11 cellular contexts compared by ENCODE assay signal in the genomic region with DNA sequence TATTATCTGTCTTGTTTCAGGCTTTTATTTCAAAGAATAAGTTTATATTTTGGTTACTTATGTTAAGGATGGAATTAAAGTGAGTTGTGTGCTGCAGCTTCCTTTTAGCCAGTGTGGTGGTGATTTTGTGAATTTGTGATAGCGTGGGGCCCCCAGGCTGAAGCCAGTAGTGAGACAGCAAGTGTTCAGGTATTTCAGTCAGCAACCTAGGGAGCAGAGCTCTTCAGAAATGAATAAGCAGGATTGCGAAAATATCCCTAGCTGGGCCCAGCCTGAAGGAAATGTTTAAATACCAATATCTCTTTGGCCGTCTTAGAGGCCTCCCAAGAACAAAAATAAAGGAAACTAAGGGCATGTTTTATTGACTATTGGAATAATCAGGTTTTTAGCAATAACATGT.
DNase-seq lines count a peak whose midpoint lies in the region; ATAC-seq and TF ChIP-seq lines count a peak whose summit lies in the region.
"Had no signal": no experiment of that assay in that cellular context is flagged by ENCODE, and none has a peak within 500 bp of the region (broad histone marks: within the 10 kb centered on the region; RNA-seq: fewer than 3 reads in every experiment).

No MANE protein-coding gene starts in this region.

- peak overlapping the region; percentile 77 for H3K27ac Mint-ChIP-seq in HFFc6

- no peaks in the 10 kb centered on the region for H3K9me3 Mint-ChIP-seq in HFFc6

- peak overlapping the region; percentile 74 for H3K4me3 Mint-ChIP-seq in HFFc6

- no peak overlapping the region for H3K27ac ChIP-seq in lung (ENCODE audit: low read depth in 1 of 2, low read length in 1 of 2)

- H3K27me3 Mint-ChIP-seq in HFFc6 (ENCODE audit: insufficient read depth) = no peaks in the 10 kb centered on the region; the same call in 1 of the 2 replicates

- peaks cover 57% of the 10 kb centered on the region for H3K4me1 ChIP-seq in adipocyte (ENCODE audit: control insufficient read depth, insufficient read depth, low read length)
- H3K4me1 ChIP-seq in lung (ENCODE audit: control insufficient read depth in 2 of 2, insufficient read depth in 2 of 2, low read length in 2 of 2) = peaks cover 0 to 8% of the 10 kb centered on the region in 2 donors

- H3K4me3 ChIP-seq in AG10803 (ENCODE audit: low read length) = no peak overlapping the region
- peak overlapping the region; percentile 66 for H3K4me3 ChIP-seq in adipocyte (ENCODE audit: low read length)
- H3K4me3 ChIP-seq in lung = no peak overlapping the region

- H3K9me3 ChIP-seq in adipocyte (ENCODE audit: control insufficient read depth, low read length) = no peaks in the 10 kb centered on the region
- H3K9me3 ChIP-seq in lung (ENCODE audit: control insufficient read depth in 2 of 2, insufficient read depth in 1 of 2, low read length in 1 of 2) = no peaks in the 10 kb centered on the region

- WGBS in lung, 2 donors = 58 to 59% methylated on average over 3 of the region's 3 CpGs

- H3K4me1 Mint-ChIP-seq in HFFc6 (ENCODE audit: low read depth) = peaks cover 61% of the 10 kb centered on the region

- no peaks in the 10 kb centered on the region for H3K27me3 ChIP-seq in adipocyte (replicated peaks; ENCODE audit: control insufficient read depth, insufficient read depth, low read length)
- H3K27me3 ChIP-seq in lung (ENCODE audit: control insufficient read depth, insufficient read depth) = no peaks in the 10 kb centered on the region

- H3K36me3 Mint-ChIP-seq in HFFc6 (ENCODE audit: low read depth) = no peaks in the 10 kb centered on the region

- H3K36me3 ChIP-seq in adipocyte (ENCODE audit: control insufficient read depth, insufficient read depth, low read length, severe bottlenecking) = no peaks in the 10 kb centered on the region
- no peaks in the 10 kb centered on the region for H3K36me3 ChIP-seq in lung (ENCODE audit: control insufficient read depth in 2 of 2, insufficient read depth in 2 of 2, low read length in 2 of 2)

- peak; percentile 31 for ATAC-seq in lung (ENCODE audit: insufficient read depth, low FRiP score)
- no peak for ATAC-seq in GM19463 (IDR thresholded peaks at IDR 0.05; ENCODE audit: unreplicated experiment)
- ATAC-seq: HCT116 had no signal

- peak overlapping the region; percentile 71 for H3K9ac ChIP-seq in adipocyte (ENCODE audit: low read length)

- TF ChIP-seq CTCF in AG10803 (conservative IDR thresholded peaks at IDR 0.05; ENCODE audit: low read length) (0 out of 2 replicates have a peak, but pooled peaks have one; percentile 3), HFFc6 (IDR thresholded peaks at IDR 0.05) (no peak), lung (IDR thresholded peaks at IDR 0.05; ENCODE audit: control extremely low read depth, extremely low read depth) (no peak)

- DNase-seq in AG10803 (ENCODE audit: low read depth) = peak; percentile 68
- DNase-seq in HFFc6 = peak; percentile 48
- DNase-seq in adipocyte (ENCODE audit: low read depth) = peak; percentile 83
- no peak for DNase-seq in lung (ENCODE audit: low spot score)
- DNase-seq in SW480 (ENCODE audit: low spot score) = no peak
- DNase-seq in DMS153 (lab: John Stamatoyannopoulos, UW) = no peak
- DNase-seq in mesenteric fat pad (ENCODE audit: low spot score) = no peak
- DNase-seq: effector CD8-positive, alpha-beta T cell; hippocampal formation had no signal

Comparison
In these comparisons a context has a peak if more than half of its experiments do, and no peak if none do; other contexts are left out.
1. DNase-seq: peak in AG10803 (single experiment), HFFc6 (single experiment) and adipocyte (single experiment); none in lung (single experiment), SW480 (single experiment), DMS153 (single experiment) and mesenteric fat pad (single experiment).